In genomic region chr11:62560566-62561103, GRCh38 we compare ENCODE assay signal across 8 cellular contexts. TPM values are rescaled to one million over a fixed set of nuclear protein-coding genes. Genes with fewer than 3 reads are reported as not detected.
DNase-seq lines count a peak whose midpoint lies in the region; ATAC-seq, FAIRE-seq and TF ChIP-seq lines count a peak whose summit lies in the region.

No MANE protein-coding gene starts in this region.

- intact Hi-C loops in K562 (cut with micrococcal nuclease), result loop anchor here (1.0 kb wide), 1 partner anchor 164 kb away; no protein-coding TSS in a partner anchor

- H3K27me3 ChIP-seq in K562 (ENCODE audit: control insufficient read depth in 2 of 2, insufficient read depth in 2 of 2, low read length in 2 of 2) (no peaks in the 10 kb centered on the region), iPS-20b (ENCODE audit: insufficient read depth, low read length) (no peaks in the 10 kb centered on the region), smooth muscle cell (ENCODE audit: low read depth) (no peaks in the 10 kb centered on the region)

- BruUV-seq in K562 (replicated peaks; lab: Mats Ljungman, UMichigan), result no TSS peak

- H3K9me1 ChIP-seq in K562 (ENCODE audit: control insufficient read depth, insufficient read depth, low read length), result no peaks in the 10 kb centered on the region

- H3K4me1 ChIP-seq in K562 (replicated peaks in 1 of 2; ENCODE audit: control insufficient read depth in 2 of 2, insufficient read depth in 2 of 2, low read length in 2 of 2) (peaks cover 34 to 38% of the 10 kb centered on the region in 2 experiments), iPS-20b (ENCODE audit: insufficient read depth, low read length) (peaks cover 44% of the 10 kb centered on the region), smooth muscle cell (ENCODE audit: low read depth) (peaks cover 23% of the 10 kb centered on the region)

- H3K79me2 ChIP-seq in K562 (ENCODE audit: control insufficient read depth, insufficient read depth, low read length), result peaks cover 36% of the 10 kb centered on the region
- peaks cover 24% of the 10 kb centered on the region for H3K79me2 ChIP-seq in smooth muscle cell (ENCODE audit: low read depth)

- H2AFZ ChIP-seq in K562 (ENCODE audit: low read depth, low read length), result no peak overlapping the region
- H2AFZ ChIP-seq in smooth muscle cell (ENCODE audit: low read depth), result no peak overlapping the region

- H3K27ac ChIP-seq in K562 (ENCODE audit: extremely low read depth, low read depth, low read length) (no peak overlapping the region), iPS-20b (ENCODE audit: low read length) (peak overlapping the region; percentile 36), smooth muscle cell (ENCODE audit: low read depth) (peak overlapping the region; percentile 88)

- TF ChIP-seq EP300 in Ishikawa (IDR thresholded peaks at IDR 0.05; ENCODE audit: borderline replicate concordance) (no peak), K562 (IDR thresholded peaks at IDR 0.05; ENCODE audit: low read length) (peak; percentile 47)

- peaks cover 83% of the 10 kb centered on the region for H3K36me3 ChIP-seq in K562 (ENCODE audit: control insufficient read depth, insufficient read depth, low read length)
- H3K36me3 ChIP-seq in iPS-20b (ENCODE audit: insufficient read depth, low read depth, low read length), result peaks cover 79% of the 10 kb centered on the region
- peaks cover 7% of the 10 kb centered on the region for H3K36me3 ChIP-seq in smooth muscle cell (ENCODE audit: low read depth)

- no peak overlapping the region for H3K9ac ChIP-seq in K562 (ENCODE audit: insufficient read depth in 1 of 2, low read depth in 2 of 2, low read length in 2 of 2)
- peak overlapping the region; percentile 56; the same call in 1 of the 2 replicates for H3K9ac ChIP-seq in iPS-20b (ENCODE audit: low read depth, low read length)
- peak overlapping the region; percentile 28 for H3K9ac ChIP-seq in smooth muscle cell (ENCODE audit: low read depth)

- peaks cover 68% of the 10 kb centered on the region for H3F3A ChIP-seq in smooth muscle cell (ENCODE audit: low read depth)

- H4K20me1 ChIP-seq in K562 (replicated peaks; ENCODE audit: control insufficient read depth, insufficient read depth, low read length) (peaks cover 9% of the 10 kb centered on the region; the same call in 1 of the 2 replicates), smooth muscle cell (ENCODE audit: low read depth) (peaks cover 71% of the 10 kb centered on the region)

- CTCF ChIA-PET in K562 (lab: Yijun Ruan, JAX; ENCODE audit: low intra/inter-chr PET ratio), result interaction anchor here (0.6 to 3.9 kb wide), 7 partner anchors 15 to 180 kb away, joined by 3 to 48 read pairs (median 3); no protein-coding TSS in a partner anchor

- TF ChIP-seq POLR2A in K562 (conservative IDR thresholded peaks at IDR 0.05), result no peak

- H3K4me3 ChIP-seq in K562, result no peak overlapping the region
- peak overlapping the region; percentile 40 for H3K4me3 ChIP-seq in iPS-20b (ENCODE audit: low read length)
- H3K4me3 ChIP-seq in smooth muscle cell, result no peak overlapping the region

- peak; percentile 95 for FAIRE-seq in K562 (lab: Jason Lieb, UNC)

- in situ Hi-C loops in K562 (cut with MboI), result no loop called here

- POLR2A ChIA-PET in K562 (lab: Yijun Ruan, JAX), result interaction anchor here (0.6 to 3.1 kb wide), 14 partner anchors 9 to 322 kb away, joined by 3 to 15 read pairs (median 5); partner anchors contain the start of genes AHNAK, EEF1G and TUT1

- TF ChIP-seq CTCF in K562 (IDR thresholded peaks at IDR 0.05 in 2 of 3, conservative IDR thresholded peaks at IDR 0.05 in 1 of 3; ENCODE audit: insufficient read depth in 2 of 3, low read depth in 1 of 3, low read length in 3 of 3) (peak; percentile 86 to 94 (median 93)), smooth muscle cell (IDR thresholded peaks at IDR 0.05; ENCODE audit: borderline replicate concordance, insufficient read depth, poor library complexity, severe bottlenecking) (peak; percentile 81)

- H3K4me2 ChIP-seq in K562 (ENCODE audit: insufficient read depth, low read length) (no peak overlapping the region), smooth muscle cell (peak overlapping the region; percentile 69)

- TF ChIP-seq RAD21 in Ishikawa (IDR thresholded peaks at IDR 0.05; ENCODE audit: low read depth) (peak; percentile 77), K562 (CRISPR knock-in tag; conservative IDR thresholded peaks at IDR 0.05 in 1 of 2, IDR thresholded peaks at IDR 0.05 in 1 of 2) (peak; percentile 95 to 97)

- peak; percentile 74 for DNase-seq in DMS114 treated with DMSO at 0.1 percent for 48 hours (lab: John Stamatoyannopoulos, UW; ENCODE audit: unreplicated experiment)
- peak in 4 of 5 experiments; percentile 66 to 78 (median 71) for DNase-seq in T-helper 2 cell
- DNase-seq in K562 (ENCODE audit: extremely low read depth in 1 of 4, low spot score in 3 of 4), result peak; percentile 73 to 92 (median 80)
- peak; percentile 38 for DNase-seq in smooth muscle cell (lab: John Stamatoyannopoulos, UW; ENCODE audit: unreplicated experiment)

- H3K9me3 ChIP-seq in K562 (replicated peaks; ENCODE audit: control insufficient read depth, insufficient read depth, low read depth, low read length) (no peaks in the 10 kb centered on the region), iPS-20b (ENCODE audit: insufficient read depth, low read depth, low read length) (no peaks in the 10 kb centered on the region), smooth muscle cell (replicated peaks; ENCODE audit: low read depth) (no peaks in the 10 kb centered on the region)

- ATAC-seq in K562, result peak; percentile 89
- no peak for ATAC-seq in GM21786 (IDR thresholded peaks at IDR 0.05; ENCODE audit: unreplicated experiment)
- ATAC-seq in GM21737 (IDR thresholded peaks at IDR 0.05; ENCODE audit: unreplicated experiment), result no peak

- 39% methylated on average over 2 of the region's 2 CpGs for WGBS in K562 (ENCODE audit: insufficient coverage, low coverage, missing lambda C conversion rate)
- WGBS in smooth muscle cell (ENCODE audit: low lambda C conversion rate), result 20% methylated on average over 2 of the region's 2 CpGs

RNA-seq across cellular contexts. Expression of gene EEF1G, which starts 13.1 kb away (rescaled TPM):
- total RNA-seq in K562 (2011; cell fraction: chromatin; rRNA removed; ENCODE audit: low replicate concordance), result 157 and 277 TPM in 2 replicates
- 471 and 476 TPM in 2 replicates for total RNA-seq in K562 (2011; cell fraction: nucleolus; rRNA removed)
- 624 and 1,167 TPM in 2 replicates for total RNA-seq in K562 (2011; cell fraction: nucleoplasm; rRNA removed)
- 2,058 and 2,269 TPM in 2 replicates for total RNA-seq in K562 (2014; rRNA removed)
- 1,872 and 2,117 TPM in 2 replicates for total RNA-seq in K562 (2014; rRNA removed; fragmentation: Illumina TruSeq; extraction: Trizol)
- total RNA-seq in K562 (2015; rRNA removed; fragmentation: Illumina TruSeq; extraction: Trizol), result 2,017 and 2,035 TPM in 2 replicates
- total RNA-seq in K562 (2021), result 1,822 and 1,912 TPM in 2 replicates
- 2,098 and 2,266 TPM in 2 replicates for polyA plus RNA-seq in K562 (2011; rRNA removed)
- polyA plus RNA-seq in K562 (2011; cell fraction: cytosol; rRNA removed), result 2,402 and 2,852 TPM in 2 replicates
- 1,113 and 1,374 TPM in 2 replicates for polyA plus RNA-seq in K562 (2011; cell fraction: nucleus; rRNA removed)
- polyA plus RNA-seq in K562 (2012), result 1,964 and 2,831 TPM in 2 replicates
- polyA plus RNA-seq in K562 (2014; fragmentation: Illumina TruSeq; extraction: Trizol), result 1,982 and 2,349 TPM in 2 replicates
- polyA plus RNA-seq in K562 (2014; fragmentation: Nextera tagmentation; extraction: Ambion mirVana), result 1,000 to 10,000 TPM in 1 of 2 experiments, 100 to 1,000 TPM in 1; 985 to 1,460 TPM
- 1,633 and 1,674 TPM in 2 replicates for polyA plus RNA-seq in K562 (2014; rRNA removed)
- 1,497 and 1,545 TPM in 2 replicates for polyA minus RNA-seq in K562 (2011; rRNA and poly(A)+ RNA removed)
- 1,399 and 1,500 TPM in 2 replicates for polyA minus RNA-seq in K562 (2011; cell fraction: cytosol; rRNA and poly(A)+ RNA removed)
- 145 and 316 TPM in 2 replicates for polyA minus RNA-seq in K562 (2011; cell fraction: nucleus; rRNA and poly(A)+ RNA removed)
- total RNA-seq in smooth muscle cell, result 773 and 864 TPM in 2 replicates
- polyA plus RNA-seq in smooth muscle cell, result 433 and 463 TPM in 2 replicates

RNA-seq across cellular contexts. Expression of gene AHNAK, which starts 14.0 kb away (rescaled TPM):
- total RNA-seq in K562 (2011; cell fraction: chromatin; rRNA removed; ENCODE audit: low replicate concordance), result 39.7 and 135 TPM in 2 replicates
- 22.0 and 31.1 TPM in 2 replicates for total RNA-seq in K562 (2011; cell fraction: nucleolus; rRNA removed)
- 33.6 and 34.6 TPM in 2 replicates for total RNA-seq in K562 (2011; cell fraction: nucleoplasm; rRNA removed)
- total RNA-seq in K562 (2014; rRNA removed) (66.4 and 75.0 TPM in 2 replicates), K562 (2014; rRNA removed; fragmentation: Illumina TruSeq; extraction: Trizol) (44.1 and 45.1 TPM in 2 replicates), K562 (2015; rRNA removed; fragmentation: Illumina TruSeq; extraction: Trizol) (71.3 and 71.7 TPM in 2 replicates), K562 (2021) (89.2 and 89.7 TPM in 2 replicates), smooth muscle cell (229 and 240 TPM in 2 replicates)
- polyA plus RNA-seq in K562 (2011; rRNA removed) (17.6 and 33.5 TPM in 2 replicates), K562 (2014; fragmentation: Illumina TruSeq; extraction: Trizol) (35.3 and 45.0 TPM in 2 replicates), K562 (2014; fragmentation: Nextera tagmentation; extraction: Ambion mirVana) (1 to 10 TPM; 1.5 to 2.5 TPM), K562 (2014; rRNA removed) (26.0 and 30.1 TPM in 2 replicates), smooth muscle cell (27.2 and 58.8 TPM in 2 replicates)
- polyA plus RNA-seq in K562 (2011; cell fraction: cytosol; rRNA removed), result 5.7 and 18.0 TPM in 2 replicates
- polyA plus RNA-seq in K562 (2011; cell fraction: nucleus; rRNA removed), result 53.7 and 161 TPM in 2 replicates
- polyA plus RNA-seq in K562 (2012), result 43.6 and 58.2 TPM in 2 replicates
- polyA minus RNA-seq in K562 (2011; rRNA and poly(A)+ RNA removed), result 82.9 and 138 TPM in 2 replicates
- 55.4 and 84.5 TPM in 2 replicates for polyA minus RNA-seq in K562 (2011; cell fraction: cytosol; rRNA and poly(A)+ RNA removed)
- 20.5 and 109 TPM in 2 replicates for polyA minus RNA-seq in K562 (2011; cell fraction: nucleus; rRNA and poly(A)+ RNA removed)

RNA-seq across cellular contexts. Expression of gene TUT1, which starts 30.7 kb away (rescaled TPM):
- total RNA-seq in K562 (2011; cell fraction: chromatin; rRNA removed; ENCODE audit: low replicate concordance), result 47.7 and 72.1 TPM in 2 replicates
- 38.0 and 41.8 TPM in 2 replicates for total RNA-seq in K562 (2011; cell fraction: nucleolus; rRNA removed)
- 30.8 and 37.0 TPM in 2 replicates for total RNA-seq in K562 (2011; cell fraction: nucleoplasm; rRNA removed)
- total RNA-seq in K562 (2014; rRNA removed) (18.5 and 20.9 TPM in 2 replicates), K562 (2014; rRNA removed; fragmentation: Illumina TruSeq; extraction: Trizol) (7.2 and 9.6 TPM in 2 replicates), K562 (2015; rRNA removed; fragmentation: Illumina TruSeq; extraction: Trizol) (11.5 and 12.4 TPM in 2 replicates), K562 (2021) (38.9 and 44.3 TPM in 2 replicates), smooth muscle cell (3.0 and 5.5 TPM in 2 replicates)
- polyA plus RNA-seq in K562 (2011; rRNA removed) (15.7 and 31.2 TPM in 2 replicates), K562 (2014; fragmentation: Illumina TruSeq; extraction: Trizol) (22.8 and 26.7 TPM in 2 replicates), K562 (2014; fragmentation: Nextera tagmentation; extraction: Ambion mirVana) (1 to 10 TPM in 1 of 2 experiments, under 1 TPM in 1; 0.66 to 1.5 TPM), K562 (2014; rRNA removed) (24.3 and 28.2 TPM in 2 replicates), smooth muscle cell (15.9 and 18.6 TPM in 2 replicates)
- 12.9 and 21.9 TPM in 2 replicates for polyA plus RNA-seq in K562 (2011; cell fraction: cytosol; rRNA removed)
- 57.1 and 64.8 TPM in 2 replicates for polyA plus RNA-seq in K562 (2011; cell fraction: nucleus; rRNA removed)
- 25.7 and 28.0 TPM in 2 replicates for polyA plus RNA-seq in K562 (2012)
- 12.0 and 15.6 TPM in 2 replicates for polyA minus RNA-seq in K562 (2011; rRNA and poly(A)+ RNA removed)
- polyA minus RNA-seq in K562 (2011; cell fraction: cytosol; rRNA and poly(A)+ RNA removed), result 8.6 and 12.8 TPM in 2 replicates
- polyA minus RNA-seq in K562 (2011; cell fraction: nucleus; rRNA and poly(A)+ RNA removed), result 10.0 and 15.2 TPM in 2 replicates

RNA-seq across cellular contexts. Expression of gene MTA2, which starts 41.0 kb away (rescaled TPM):
- total RNA-seq in K562 (2011; cell fraction: chromatin; rRNA removed; ENCODE audit: low replicate concordance), result 245 and 284 TPM in 2 replicates
- 124 TPM in 2 replicates for total RNA-seq in K562 (2011; cell fraction: nucleolus; rRNA removed)
- 132 and 142 TPM in 2 replicates for total RNA-seq in K562 (2011; cell fraction: nucleoplasm; rRNA removed)
- 185 and 203 TPM in 2 replicates for total RNA-seq in K562 (2014; rRNA removed)
- 161 and 172 TPM in 2 replicates for total RNA-seq in K562 (2014; rRNA removed; fragmentation: Illumina TruSeq; extraction: Trizol)
- 195 and 217 TPM in 2 replicates for total RNA-seq in K562 (2015; rRNA removed; fragmentation: Illumina TruSeq; extraction: Trizol)
- total RNA-seq in K562 (2021), result 176 and 203 TPM in 2 replicates
- polyA plus RNA-seq in K562 (2011; rRNA removed), result 36.0 and 48.6 TPM in 2 replicates
- 40.7 and 41.9 TPM in 2 replicates for polyA plus RNA-seq in K562 (2011; cell fraction: cytosol; rRNA removed)
- 130 and 158 TPM in 2 replicates for polyA plus RNA-seq in K562 (2011; cell fraction: nucleus; rRNA removed)
- polyA plus RNA-seq in K562 (2012), result 115 and 136 TPM in 2 replicates
- 190 and 220 TPM in 2 replicates for polyA plus RNA-seq in K562 (2014; fragmentation: Illumina TruSeq; extraction: Trizol)
- 1 to 10 TPM; 6.2 to 9.9 TPM for polyA plus RNA-seq in K562 (2014; fragmentation: Nextera tagmentation; extraction: Ambion mirVana)
- polyA plus RNA-seq in K562 (2014; rRNA removed), result 121 and 125 TPM in 2 replicates
- 61.0 and 97.7 TPM in 2 replicates for polyA minus RNA-seq in K562 (2011; rRNA and poly(A)+ RNA removed)
- 55.1 and 63.3 TPM in 2 replicates for polyA minus RNA-seq in K562 (2011; cell fraction: cytosol; rRNA and poly(A)+ RNA removed)
- 55.5 and 81.5 TPM in 2 replicates for polyA minus RNA-seq in K562 (2011; cell fraction: nucleus; rRNA and poly(A)+ RNA removed)
- total RNA-seq in smooth muscle cell, result 57.0 and 65.9 TPM in 2 replicates
- polyA plus RNA-seq in smooth muscle cell, result 20.5 and 22.7 TPM in 2 replicates

RNA-seq across cellular contexts. Expression of gene EML3, which starts 51.9 kb away (rescaled TPM):
- 108 and 289 TPM in 2 replicates for total RNA-seq in K562 (2011; cell fraction: chromatin; rRNA removed; ENCODE audit: low replicate concordance)
- total RNA-seq in K562 (2011; cell fraction: nucleolus; rRNA removed), result 172 and 175 TPM in 2 replicates
- 130 TPM in 2 replicates for total RNA-seq in K562 (2011; cell fraction: nucleoplasm; rRNA removed)
- total RNA-seq in K562 (2014; rRNA removed), result 26.4 and 31.7 TPM in 2 replicates
- total RNA-seq in K562 (2014; rRNA removed; fragmentation: Illumina TruSeq; extraction: Trizol), result 12.6 and 16.7 TPM in 2 replicates
- 20.7 and 22.1 TPM in 2 replicates for total RNA-seq in K562 (2015; rRNA removed; fragmentation: Illumina TruSeq; extraction: Trizol)
- 77.3 and 90.5 TPM in 2 replicates for total RNA-seq in K562 (2021)
- 36.8 and 50.2 TPM in 2 replicates for polyA plus RNA-seq in K562 (2011; rRNA removed)
- 30.9 and 49.9 TPM in 2 replicates for polyA plus RNA-seq in K562 (2011; cell fraction: cytosol; rRNA removed)
- 239 and 311 TPM in 2 replicates for polyA plus RNA-seq in K562 (2011; cell fraction: nucleus; rRNA removed)
- polyA plus RNA-seq in K562 (2012), result 41.6 and 58.4 TPM in 2 replicates
- 27.9 and 31.2 TPM in 2 replicates for polyA plus RNA-seq in K562 (2014; fragmentation: Illumina TruSeq; extraction: Trizol)
- under 1 TPM; 0.32 to 0.59 TPM for polyA plus RNA-seq in K562 (2014; fragmentation: Nextera tagmentation; extraction: Ambion mirVana)
- 49.5 and 64.2 TPM in 2 replicates for polyA plus RNA-seq in K562 (2014; rRNA removed)
- polyA minus RNA-seq in K562 (2011; rRNA and poly(A)+ RNA removed), result 22.5 TPM in 2 replicates
- polyA minus RNA-seq in K562 (2011; cell fraction: cytosol; rRNA and poly(A)+ RNA removed), result 22.3 and 28.2 TPM in 2 replicates
- 38.9 and 46.8 TPM in 2 replicates for polyA minus RNA-seq in K562 (2011; cell fraction: nucleus; rRNA and poly(A)+ RNA removed)
- total RNA-seq in smooth muscle cell, result 20.6 and 35.0 TPM in 2 replicates
- 36.8 and 47.2 TPM in 2 replicates for polyA plus RNA-seq in smooth muscle cell

Comparison
In these comparisons a context has a peak if more than half of its experiments do, and no peak if none do; other contexts are left out.
1. H3K9ac ChIP-seq: peak in iPS-20b (single experiment) and smooth muscle cell (single experiment); none in K562 (0 of 2).
2. Peak in every context shown above with its lines, with median percentiles within 50 percentile points of each other: DNase-seq.